ENCODE assay signal across 17 cellular contexts in the genomic region with DNA sequence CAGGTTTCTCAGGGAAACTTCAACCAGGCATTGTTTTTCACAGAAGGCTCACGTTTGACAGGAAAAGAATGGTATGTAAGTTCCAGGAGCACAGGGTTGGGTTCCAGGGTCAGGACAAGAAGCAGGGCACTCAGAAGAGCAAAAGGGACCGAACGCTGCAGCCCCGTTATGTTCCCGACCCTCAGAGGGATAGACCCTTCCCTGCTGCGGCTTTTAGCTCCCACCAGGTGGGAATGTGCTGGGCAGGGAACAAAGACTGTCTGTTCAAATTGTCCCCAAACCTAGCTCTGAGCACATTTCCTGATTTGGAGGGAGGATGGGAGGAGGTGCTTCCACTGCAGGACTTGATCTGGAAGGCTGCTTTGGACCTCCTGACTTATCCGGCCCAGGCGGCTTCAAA.
"Had no signal": no experiment of that assay in that cellular context is flagged by ENCODE, and none has a peak within 500 bp of the region (broad histone marks: within the 10 kb centered on the region; RNA-seq: fewer than 3 reads in every experiment).

No MANE protein-coding gene starts in this region.

- H3K4me1 ChIP-seq: esophagus squamous epithelium, tibial nerve, uterus had no signal

- H3K27ac Mint-ChIP-seq: activated B cell treated with CpG ODN at 0.5 μM for 24 hours; activated CD4-positive, alpha-beta T cell treated with anti-CD3 and anti-CD28 coated beads, Interleukin-2, amount 10 ng/mL, durations not matched to agents 24 days and 14 days; activated CD8-positive, alpha-beta T cell treated with anti-CD3 and anti-CD28 coated beads, Interleukin-2, amount 10 ng/mL, durations not matched to agents 7 days and 5 days; activated T-helper 1 cell treated with anti-CD3 and anti-CD28 coated beads, Interleukin-12 subunit alpha, Interleukin-12 subunit beta, Interleukin-2, Interleukin-4 antibody, amounts not matched to agents 30 ng/mL and 10 ng/mL and 1 ng/mL, durations not matched to agents 14 hours and 24 hours and 36 hours; immature natural killer cell; natural killer cell treated with Interleukin-12 subunit alpha and Interleukin-12 subunit beta and Interleukin-15 and Interleukin-18, amount 100 ng/mL, for 72 hours; stimulated activated effector memory CD8-positive, alpha-beta T cell treated with anti-CD3 and anti-CD28 coated beads, Interleukin-12 subunit alpha, Interleukin-12 subunit beta, amount 100 ng/mL, for 72 hours; T-helper 17 cell had no signal

- H3K4me3 Mint-ChIP-seq: activated B cell treated with CpG ODN at 0.5 μM for 24 hours; activated CD4-positive, alpha-beta T cell treated with anti-CD3 and anti-CD28 coated beads, Interleukin-2, amount 10 ng/mL, durations not matched to agents 24 days and 14 days; activated CD8-positive, alpha-beta T cell treated with anti-CD3 and anti-CD28 coated beads, Interleukin-2, amount 10 ng/mL, durations not matched to agents 7 days and 5 days; activated T-helper 1 cell treated with anti-CD3 and anti-CD28 coated beads, Interleukin-12 subunit alpha, Interleukin-12 subunit beta, Interleukin-2, Interleukin-4 antibody, amounts not matched to agents 30 ng/mL and 10 ng/mL and 1 ng/mL, durations not matched to agents 14 hours and 24 hours and 36 hours; immature natural killer cell; natural killer cell treated with Interleukin-12 subunit alpha and Interleukin-12 subunit beta and Interleukin-15 and Interleukin-18, amount 100 ng/mL, for 72 hours; stimulated activated effector memory CD8-positive, alpha-beta T cell treated with anti-CD3 and anti-CD28 coated beads, Interleukin-12 subunit alpha, Interleukin-12 subunit beta, amount 100 ng/mL, for 72 hours; T-helper 17 cell had no signal

- H3K4me3 ChIP-seq: cardiac muscle cell, esophagus squamous epithelium, tibial nerve, uterus had no signal

- H3K36me3 ChIP-seq: cardiac muscle cell, uterus had no signal

- DNase-seq: activated B cell treated with CpG ODN at 0.5 μM for 24 hours; activated CD4-positive, alpha-beta T cell treated with anti-CD3 and anti-CD28 coated beads, Interleukin-2, amount 10 ng/mL, durations not matched to agents 24 days and 14 days; activated CD8-positive, alpha-beta memory T cell treated with anti-CD3 and anti-CD28 coated beads, Interleukin-2, amount 50 U/mL, for 48 hours; activated CD8-positive, alpha-beta T cell treated with anti-CD3 and anti-CD28 coated beads, Interleukin-2, amount 10 ng/mL, durations not matched to agents 7 days and 5 days; activated naive CD4-positive, alpha-beta T cell treated with Interleukin-2 at 50 U/mL for 16 hours; esophagus squamous epithelium; hippocampal formation; immature natural killer cell; mesenchymal stem cell; stimulated activated CD4-positive, alpha-beta T cell treated with anti-CD3 and anti-CD28 coated beads, Interleukin-2, amount 100 ng/mL, for 24 hours; T-helper 17 cell; uterus had no signal

- H3K9me3 ChIP-seq: uterus had no signal

- H3K27me3 ChIP-seq: cardiac muscle cell, esophagus squamous epithelium, tibial nerve, uterus had no signal

- H3K4me1 Mint-ChIP-seq: activated B cell treated with CpG ODN at 0.5 μM for 24 hours; activated CD4-positive, alpha-beta T cell treated with anti-CD3 and anti-CD28 coated beads, Interleukin-2, amount 10 ng/mL, durations not matched to agents 24 days and 14 days; immature natural killer cell; stimulated activated effector memory CD8-positive, alpha-beta T cell treated with anti-CD3 and anti-CD28 coated beads, Interleukin-12 subunit alpha, Interleukin-12 subunit beta, amount 100 ng/mL, for 72 hours had no signal

- H3K27ac ChIP-seq: cardiac muscle cell, esophagus squamous epithelium, tibial nerve, uterus had no signal

- ATAC-seq: activated CD8-positive, alpha-beta T cell treated with anti-CD3 and anti-CD28 coated beads, Interleukin-2, amount 10 ng/mL, durations not matched to agents 7 days and 5 days; natural killer cell treated with Interleukin-12 subunit alpha and Interleukin-12 subunit beta and Interleukin-15 and Interleukin-18, amount 100 ng/mL, for 72 hours; stimulated activated effector memory CD8-positive, alpha-beta T cell treated with anti-CD3 and anti-CD28 coated beads, Interleukin-12 subunit alpha, Interleukin-12 subunit beta, amount 100 ng/mL, for 72 hours; T-helper 17 cell had no signal

- H3K27me3 Mint-ChIP-seq: activated B cell treated with CpG ODN at 0.5 μM for 24 hours; activated CD4-positive, alpha-beta T cell treated with anti-CD3 and anti-CD28 coated beads, Interleukin-2, amount 10 ng/mL, durations not matched to agents 24 days and 14 days; natural killer cell treated with Interleukin-12 subunit alpha and Interleukin-12 subunit beta and Interleukin-15 and Interleukin-18, amount 100 ng/mL, for 72 hours; T-helper 17 cell had no signal

- H3K9me3 Mint-ChIP-seq: activated CD4-positive, alpha-beta T cell treated with anti-CD3 and anti-CD28 coated beads, Interleukin-2, amount 10 ng/mL, durations not matched to agents 24 days and 14 days; activated T-helper 1 cell treated with anti-CD3 and anti-CD28 coated beads, Interleukin-12 subunit alpha, Interleukin-12 subunit beta, Interleukin-2, Interleukin-4 antibody, amounts not matched to agents 30 ng/mL and 10 ng/mL and 1 ng/mL, durations not matched to agents 14 hours and 24 hours and 36 hours; natural killer cell treated with Interleukin-12 subunit alpha and Interleukin-12 subunit beta and Interleukin-15 and Interleukin-18, amount 100 ng/mL, for 72 hours had no signal
